In genomic region chr10:30993155-30993554, GRCh38 we compare ENCODE assay signal across 24 cellular contexts.
"Had no signal": no experiment of that assay in that cellular context is flagged by ENCODE, and none has a peak within 500 bp of the region (broad histone marks: within the 10 kb centered on the region; RNA-seq: fewer than 3 reads in every experiment).

No MANE protein-coding gene starts in this region.

- H3K27me3 ChIP-seq: gastrocnemius medialis had no signal

- FAIRE-seq: colon, urothelium cell line had no signal

- H3K9ac ChIP-seq: parathyroid adenoma had no signal

- H3K9me3 ChIP-seq: gastrocnemius medialis had no signal

- H3K27ac ChIP-seq: epithelial cell of prostate, parathyroid adenoma, psoas muscle had no signal

- ATAC-seq: activated CD8-positive, alpha-beta T cell treated with anti-CD3 and anti-CD28 coated beads for 36 hours; activated naive CD8-positive, alpha-beta T cell treated with anti-CD3 and anti-CD28 coated beads, Interleukin-2, amount 50 U/mL, for 24 hours; activated T-cell treated with anti-CD3 and anti-CD28 coated beads, Interleukin-2, amount 50 U/mL, for 4 hours; activated T-helper 17 cell treated with anti-CD3 and anti-CD28 coated beads, Interleukin-2, amount 50 U/mL, for 72 hours; left lobe of liver had no signal

- H3K4me3 ChIP-seq: gastrocnemius medialis, lung, psoas muscle had no signal

- DNase-seq: activated CD4-positive, alpha-beta T cell treated with anti-CD3 and anti-CD28 coated beads, Interleukin-2, amount 10 ng/mL, durations not matched to agents 7 days and 5 days; activated CD4-positive, CD25-positive, alpha-beta regulatory T cell treated with anti-CD3 and anti-CD28 coated beads, Interleukin-2, amount 50 U/mL, for 72 hours; activated CD8-positive, alpha-beta T cell treated with anti-CD3 and anti-CD28 coated beads for 36 hours; activated gamma-delta T cell treated with Interleukin-2 at 50 U/mL for 16 hours; activated naive CD8-positive, alpha-beta T cell treated with anti-CD3 and anti-CD28 coated beads, Interleukin-2, amount 50 U/mL, for 24 hours; activated T-cell treated with anti-CD3 and anti-CD28 coated beads, Interleukin-2, amount 50 U/mL, for 4 hours; dermis blood vessel endothelial cell; effector CD4-positive, alpha-beta T cell; gastrocnemius medialis; glutamatergic neuron; hippocampal formation; immature natural killer cell; mesendoderm; psoas muscle; stimulated activated CD4-positive, alpha-beta T cell treated with anti-CD3 and anti-CD28 coated beads, Interleukin-15, amount 100 ng/mL, for 24 hours; stimulated activated naive CD4-positive, alpha-beta T cell; T-helper 2 cell had no signal

- H3K4me1 ChIP-seq: parathyroid adenoma had no signal

- H3K36me3 ChIP-seq: gastrocnemius medialis had no signal
